11 cellular contexts compared by ENCODE assay signal in the genomic region with DNA sequence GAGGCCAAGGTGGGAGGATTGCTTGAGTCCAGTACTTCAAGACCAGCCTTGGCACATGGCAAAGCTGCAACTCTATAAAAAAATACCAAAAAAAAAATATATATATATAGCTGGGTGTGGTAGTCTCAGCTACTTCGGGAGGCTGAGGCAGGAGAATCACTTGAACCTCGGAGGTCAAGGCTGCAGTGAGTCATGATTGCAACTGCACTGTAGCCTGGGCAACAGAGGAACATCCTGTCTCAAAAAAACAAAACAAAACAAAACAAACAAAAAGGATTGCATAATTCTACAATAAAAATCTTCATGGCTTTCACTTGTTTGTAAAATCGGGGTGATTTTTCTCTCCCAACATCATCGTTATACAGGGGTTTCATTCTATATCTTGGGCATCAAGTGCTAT. TPM values are rescaled to one million over a fixed set of nuclear protein-coding genes. Genes with fewer than 3 reads are reported as not detected.
DNase-seq lines count a peak whose midpoint lies in the region; ATAC-seq and TF ChIP-seq lines count a peak whose summit lies in the region.
"Had no signal": no experiment of that assay in that cellular context is flagged by ENCODE, and none has a peak within 500 bp of the region (broad histone marks: within the 10 kb centered on the region; RNA-seq: fewer than 3 reads in every experiment).

No MANE protein-coding gene starts in this region.

- H3K4me3 ChIP-seq in Karpas-422 (ENCODE audit: low read length) = no peak overlapping the region

- H3K9me2 ChIP-seq in Karpas-422 (replicated peaks; ENCODE audit: insufficient read depth, low read length) = no peaks in the 10 kb centered on the region

- H3K9me3 ChIP-seq in Karpas-422 (ENCODE audit: low read length) = no peaks in the 10 kb centered on the region

- DNase-seq in Daoy (ENCODE audit: low read depth) = peak; percentile 49
- peak; percentile 62 for DNase-seq in NCI-H460 (ENCODE audit: extremely low read depth, low read depth)
- no peak for DNase-seq in endothelial cell (ENCODE audit: low spot score)
- no peak for DNase-seq in osteocyte (ENCODE audit: extremely low spot score, unreplicated experiment)
- no peak for DNase-seq in Karpas-422
- no peak for DNase-seq in KBM-7
- DNase-seq in activated naive CD4-positive, alpha-beta T cell (lab: John Stamatoyannopoulos, UW) = no peak
- DNase-seq: islet precursor cell, Kasumi-1 had no signal

- H3K9me3 Mint-ChIP-seq in endothelial cell (ENCODE audit: unreplicated experiment) (no peaks in the 10 kb centered on the region), osteocyte (ENCODE audit: unreplicated experiment) (no peaks in the 10 kb centered on the region)

- peaks cover 38% of the 10 kb centered on the region for H3K79me2 ChIP-seq in Karpas-422 (ENCODE audit: low read length)

- no peak for TF ChIP-seq CTCF in endothelial cell (IDR thresholded peaks at IDR 0.05; ENCODE audit: unreplicated experiment)
- TF ChIP-seq CTCF in osteocyte (IDR thresholded peaks at IDR 0.05) = no peak

- H4K20me1 ChIP-seq in Karpas-422 (ENCODE audit: insufficient read depth, low read depth, low read length) = no peaks in the 10 kb centered on the region

- no peak overlapping the region for H3K27ac ChIP-seq in Karpas-422 (ENCODE audit: low read length)
- H3K27ac ChIP-seq: epithelial cell of prostate had no signal

- H3K4me3 Mint-ChIP-seq in endothelial cell (ENCODE audit: unreplicated experiment) (no peak overlapping the region), osteocyte (ENCODE audit: unreplicated experiment) (no peak overlapping the region)

- peaks cover 2% of the 10 kb centered on the region for H3K27me3 Mint-ChIP-seq in endothelial cell (ENCODE audit: unreplicated experiment)
- no peaks in the 10 kb centered on the region for H3K27me3 Mint-ChIP-seq in osteocyte (ENCODE audit: unreplicated experiment)

- no peak overlapping the region for H2AFZ ChIP-seq in Karpas-422 (ENCODE audit: low read length)

- no peak for ATAC-seq in GM21786 (IDR thresholded peaks at IDR 0.05; ENCODE audit: unreplicated experiment)

- peak overlapping the region; percentile 94 for H3K27ac Mint-ChIP-seq in endothelial cell (ENCODE audit: unreplicated experiment)
- H3K27ac Mint-ChIP-seq in osteocyte (ENCODE audit: unreplicated experiment) = peak overlapping the region; percentile 79

- in situ Hi-C loops in KBM-7 (cut with MboI; ENCODE audit: low pct_unique_long_range_greater_than_20kb, low sequenced_read_pairs) = no loop called here

- peaks cover 6% of the 10 kb centered on the region for H3K4me1 ChIP-seq in Karpas-422 (ENCODE audit: low read length)

- H3K36me3 Mint-ChIP-seq in endothelial cell (ENCODE audit: low read depth, unreplicated experiment) (no peaks in the 10 kb centered on the region), osteocyte (ENCODE audit: unreplicated experiment) (peaks cover 2% of the 10 kb centered on the region)

- no peaks in the 10 kb centered on the region for H3K27me3 ChIP-seq in Karpas-422 (ENCODE audit: low read length)

- no peaks in the 10 kb centered on the region for H3K36me3 ChIP-seq in Karpas-422 (ENCODE audit: insufficient read depth, low read length)

- H3K9ac ChIP-seq in Karpas-422 (ENCODE audit: low read length) = no peak overlapping the region

- no peak overlapping the region for H3K4me2 ChIP-seq in Karpas-422 (ENCODE audit: low read depth, low read length, poor library complexity, severe bottlenecking)

- H3K4me1 Mint-ChIP-seq in endothelial cell (ENCODE audit: unreplicated experiment) (no peaks in the 10 kb centered on the region), osteocyte (ENCODE audit: unreplicated experiment) (peaks cover 16% of the 10 kb centered on the region)

RNA-seq across cellular contexts. Expression of a gene that starts 35.1 kb away (rescaled TPM):
- total RNA-seq in Daoy (2014; rRNA removed; shearing (Covaris generic)) = 22.7 and 41.4 TPM in 2 replicates
- total RNA-seq in NCI-H460 (2014; rRNA removed; shearing (Covaris generic)) = 25.6 and 33.6 TPM in 2 replicates
- polyA plus RNA-seq in NCI-H460 (2014; cell fraction: nucleus; rRNA removed) = 75.1 and 88.9 TPM in 2 replicates
- total RNA-seq in endothelial cell (ENCODE audit: unreplicated experiment) = 53.6 TPM
- 48.2 and 55.5 TPM in 2 replicates for total RNA-seq in osteocyte
- 33.0 and 33.7 TPM in 2 replicates for total RNA-seq in Karpas-422 (2014; rRNA removed; shearing (Covaris generic); ENCODE audit: low replicate concordance)

Comparison
In these comparisons a context has a peak if more than half of its experiments do, and no peak if none do; other contexts are left out.
1. DNase-seq: peak in Daoy (single experiment) and NCI-H460 (single experiment); none in endothelial cell (single experiment), osteocyte (single experiment), Karpas-422 (single experiment), KBM-7 (single experiment) and activated naive CD4-positive, alpha-beta T cell (0 of 4).